Comparison of ENCODE assay signal across 12 cellular contexts in the genomic region with DNA sequence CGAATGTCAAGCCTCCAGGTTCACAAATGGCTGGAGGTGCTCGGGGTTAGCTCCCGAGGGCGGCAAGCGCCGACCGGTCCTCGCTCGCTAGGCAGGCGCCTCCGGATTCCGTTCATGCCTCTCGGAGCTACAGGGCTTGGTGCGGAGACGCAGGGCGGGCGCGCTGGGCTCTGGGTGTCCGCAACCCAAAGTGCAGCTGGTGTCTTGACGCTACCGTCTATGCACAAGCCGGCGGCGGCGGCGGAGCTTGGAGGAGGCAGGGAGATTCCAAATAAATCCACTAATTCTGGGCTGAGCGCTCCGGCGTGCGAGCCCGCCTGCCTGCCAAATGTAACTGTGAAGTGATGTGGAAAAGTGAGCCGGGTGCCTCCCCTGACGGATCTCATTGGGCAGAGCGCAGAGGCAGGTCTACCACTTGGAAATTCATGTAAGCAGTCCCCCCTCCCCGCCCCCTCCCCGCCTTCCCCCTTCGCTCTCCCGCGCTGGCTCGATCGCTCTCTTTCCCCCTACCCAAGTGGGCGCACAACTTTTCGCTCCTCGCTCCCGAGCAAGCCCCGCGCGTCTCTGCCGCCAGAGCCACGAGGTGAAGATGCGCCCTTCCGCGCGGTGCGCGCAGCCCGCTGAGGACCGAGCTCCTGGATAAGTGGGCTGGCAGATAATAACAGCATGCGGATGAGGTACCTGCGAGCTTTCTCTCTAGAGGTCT. TPM values are rescaled to one million over a fixed set of nuclear protein-coding genes. Genes with fewer than 3 reads are reported as not detected.
DNase-seq lines count a peak whose midpoint lies in the region; ATAC-seq and TF ChIP-seq lines count a peak whose summit lies in the region.
"Had no signal": no experiment of that assay in that cellular context is flagged by ENCODE, and none has a peak within 500 bp of the region (broad histone marks: within the 10 kb centered on the region; RNA-seq: fewer than 3 reads in every experiment).

A gene with protein sequence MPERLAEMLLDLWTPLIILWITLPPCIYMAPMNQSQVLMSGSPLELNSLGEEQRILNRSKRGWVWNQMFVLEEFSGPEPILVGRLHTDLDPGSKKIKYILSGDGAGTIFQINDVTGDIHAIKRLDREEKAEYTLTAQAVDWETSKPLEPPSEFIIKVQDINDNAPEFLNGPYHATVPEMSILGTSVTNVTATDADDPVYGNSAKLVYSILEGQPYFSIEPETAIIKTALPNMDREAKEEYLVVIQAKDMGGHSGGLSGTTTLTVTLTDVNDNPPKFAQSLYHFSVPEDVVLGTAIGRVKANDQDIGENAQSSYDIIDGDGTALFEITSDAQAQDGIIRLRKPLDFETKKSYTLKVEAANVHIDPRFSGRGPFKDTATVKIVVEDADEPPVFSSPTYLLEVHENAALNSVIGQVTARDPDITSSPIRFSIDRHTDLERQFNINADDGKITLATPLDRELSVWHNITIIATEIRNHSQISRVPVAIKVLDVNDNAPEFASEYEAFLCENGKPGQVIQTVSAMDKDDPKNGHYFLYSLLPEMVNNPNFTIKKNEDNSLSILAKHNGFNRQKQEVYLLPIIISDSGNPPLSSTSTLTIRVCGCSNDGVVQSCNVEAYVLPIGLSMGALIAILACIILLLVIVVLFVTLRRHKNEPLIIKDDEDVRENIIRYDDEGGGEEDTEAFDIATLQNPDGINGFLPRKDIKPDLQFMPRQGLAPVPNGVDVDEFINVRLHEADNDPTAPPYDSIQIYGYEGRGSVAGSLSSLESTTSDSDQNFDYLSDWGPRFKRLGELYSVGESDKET (minus strand): TSS at position 338 of the 706 bp plus-strand sequence. CDS start 15,035 bp downstream, outside the sequence.

- WGBS in tibial nerve, 2 donors: 1 to 3% methylated on average over 35 to 58 of the region's 60 CpGs

- H3K9me3 Mint-ChIP-seq in chondrocyte (ENCODE audit: low read depth): no peaks in the 10 kb centered on the region
- H3K9me3 Mint-ChIP-seq in T-cell: peaks cover 13 to 27% (median 14%) of the 10 kb centered on the region in 3 donors

- no peak for TF ChIP-seq CTCF in chondrocyte (IDR thresholded peaks at IDR 0.05)
- TF ChIP-seq CTCF in tibial nerve (IDR thresholded peaks at IDR 0.05): no peak

- peaks cover 0 to 70% of the 10 kb centered on the region in 2 donors for H3K27me3 ChIP-seq in tibial nerve

- H3K36me3 ChIP-seq in tibial nerve: no peaks in the 10 kb centered on the region

- H3K27ac ChIP-seq in tibial nerve: no peak within 1 kb of the TSS

- TF ChIP-seq EP300 in tibial nerve (IDR thresholded peaks at IDR 0.05): no peak

- ATAC-seq in T-cell (replicated peaks in 1 of 4): no peak

- no peaks in the 10 kb centered on the region for H3K9me3 ChIP-seq in tibial nerve

- H3K27me3 Mint-ChIP-seq in chondrocyte (ENCODE audit: low read depth) (peaks cover 65% of the 10 kb centered on the region), T-cell (peaks cover 18 to 24% of the 10 kb centered on the region in 2 donors)

- H3K36me3 Mint-ChIP-seq in chondrocyte (ENCODE audit: low read depth): no peaks in the 10 kb centered on the region
- no peaks in the 10 kb centered on the region for H3K36me3 Mint-ChIP-seq in T-cell

- POLR2A ChIA-PET in T-cell (lab: Charles Lee): no interaction called here

- peak; percentile 53 for DNase-seq in NCI-H82 (lab: John Stamatoyannopoulos, UW)
- no peak for DNase-seq in NCI-H82 treated with DMSO at 0.1 percent for 48 hours (lab: John Stamatoyannopoulos, UW; ENCODE audit: unreplicated experiment)
- DNase-seq in chondrocyte (ENCODE audit: low spot score): no peak
- DNase-seq in mesenteric fat pad (ENCODE audit: low spot score): peak; percentile 87
- no peak for DNase-seq in tibial nerve (ENCODE audit: low spot score in 2 of 2)
- DNase-seq in central memory CD4-positive, alpha-beta T cell: no peak
- DNase-seq in NCI-H187 treated with DMSO at 0.1 percent for 48 hours (lab: John Stamatoyannopoulos, UW): no peak
- no peak for DNase-seq in T-cell
- DNase-seq: ACHN; activated naive CD4-positive, alpha-beta T cell treated with anti-CD3 and anti-CD28 coated beads, Interleukin-2, amount 50 U/mL, for 16 hours; stimulated activated CD4-positive, alpha-beta T cell treated with anti-CD3 and anti-CD28 coated beads, Interleukin-2, amount 100 ng/mL, for 48 hours; T-helper 2 cell had no signal

- H3K4me3 Mint-ChIP-seq in chondrocyte (ENCODE audit: unreplicated experiment): peak within 1 kb of the TSS; percentile 66
- H3K4me3 Mint-ChIP-seq in T-cell: no peak within 1 kb of the TSS

- no peak for TF ChIP-seq POLR2A in tibial nerve (IDR thresholded peaks at IDR 0.05)

- peaks cover 0 to 28% (median 0%) of the 10 kb centered on the region in 4 donors for H3K4me1 ChIP-seq in tibial nerve

- CTCF ChIA-PET in T-cell (lab: Charles Lee): no interaction called here

- H3K4me3 ChIP-seq in tibial nerve: peak within 1 kb of the TSS in 3 of 4 donors; percentile 11 to 41 (median 19)

- H3K27ac Mint-ChIP-seq in chondrocyte (ENCODE audit: unreplicated experiment) (no peak within 1 kb of the TSS), T-cell (no peak within 1 kb of the TSS)

- H3K4me1 Mint-ChIP-seq in chondrocyte (ENCODE audit: low read depth): peaks cover 27% of the 10 kb centered on the region
- no peaks in the 10 kb centered on the region for H3K4me1 Mint-ChIP-seq in T-cell

RNA-seq across cellular contexts. Expression of the gene that starts here (rescaled TPM):
- total RNA-seq in chondrocyte (2.8 to 6.2 TPM (median 5.7 TPM) in 3 replicates), mesenteric fat pad (not detected), tibial nerve (under 1 TPM in 1 of 4 donors, not detected in 3; 0.22 TPM), T-cell (1 to 10 TPM in 1 of 5 donors, under 1 TPM in 1, not detected in 3; 0.39 to 1.0 TPM)

Comparison
In these comparisons a context has a peak if more than half of its experiments do, and no peak if none do; other contexts are left out.
1. Peak in DNase-seq in mesenteric fat pad; RNA of the gene not detected or under 1 TPM.